1 cellular context compared by ENCODE assay signal in the genomic region with DNA sequence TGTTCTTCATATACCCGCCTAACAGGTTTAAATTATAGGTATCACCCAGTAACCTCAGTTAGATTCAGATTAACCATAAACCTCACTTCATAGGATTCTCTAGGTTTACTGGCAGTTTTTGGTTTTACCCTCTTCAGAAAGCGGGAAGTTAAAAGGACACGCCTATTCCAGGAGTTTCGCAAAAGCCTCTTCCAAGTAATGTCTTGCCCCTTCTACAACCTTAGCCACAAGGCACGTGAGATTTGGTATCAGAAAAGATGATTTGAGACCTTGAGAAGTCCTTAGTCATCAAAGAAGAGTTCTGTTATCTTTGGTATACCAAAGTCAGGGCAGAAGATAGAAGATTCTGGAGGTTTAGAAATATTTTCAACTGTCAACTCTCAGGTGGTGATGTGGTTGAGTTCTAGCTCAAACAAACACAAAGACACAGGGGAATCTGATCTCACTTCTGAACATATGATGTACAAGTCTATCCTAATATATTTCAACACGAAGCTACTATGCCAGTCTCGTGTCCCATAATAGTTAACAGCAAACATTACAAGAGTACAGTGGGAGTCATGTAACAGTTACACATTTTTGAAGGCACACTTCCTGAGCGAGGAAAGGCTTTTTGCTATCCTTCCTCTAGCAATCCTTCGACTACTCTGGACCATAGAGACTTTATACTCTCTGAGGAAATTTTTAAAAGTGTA.
TF ChIP-seq lines count a peak whose summit lies in the region.

No MANE protein-coding gene starts in this region.

TF ChIP-seq in K562, 482 proteins besides CTCF, POLR2A, EP300 and RAD21 (continued from another document and continues in another):
- TF ChIP-seq REST (CRISPR knock-in tag; IDR thresholded peaks at IDR 0.05; ENCODE audit: low read depth): no peak
- TF ChIP-seq DACH1 (IDR thresholded peaks at IDR 0.05; ENCODE audit: partially characterized antibody): peak; percentile 43
- TF ChIP-seq BRD4 (IDR thresholded peaks at IDR 0.05): peak; percentile 39; the same call in 1 of the 2 replicates
- no peak for TF ChIP-seq ZNF263 (CRISPR knock-in tag; IDR thresholded peaks at IDR 0.05; ENCODE audit: borderline replicate concordance)
- TF ChIP-seq, protein P1, sequence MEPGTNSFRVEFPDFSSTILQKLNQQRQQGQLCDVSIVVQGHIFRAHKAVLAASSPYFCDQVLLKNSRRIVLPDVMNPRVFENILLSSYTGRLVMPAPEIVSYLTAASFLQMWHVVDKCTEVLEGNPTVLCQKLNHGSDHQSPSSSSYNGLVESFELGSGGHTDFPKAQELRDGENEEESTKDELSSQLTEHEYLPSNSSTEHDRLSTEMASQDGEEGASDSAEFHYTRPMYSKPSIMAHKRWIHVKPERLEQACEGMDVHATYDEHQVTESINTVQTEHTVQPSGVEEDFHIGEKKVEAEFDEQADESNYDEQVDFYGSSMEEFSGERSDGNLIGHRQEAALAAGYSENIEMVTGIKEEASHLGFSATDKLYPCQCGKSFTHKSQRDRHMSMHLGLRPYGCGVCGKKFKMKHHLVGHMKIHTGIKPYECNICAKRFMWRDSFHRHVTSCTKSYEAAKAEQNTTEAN (CRISPR knock-in tag; IDR thresholded peaks at IDR 0.05): no peak
- TF ChIP-seq, protein P2, sequence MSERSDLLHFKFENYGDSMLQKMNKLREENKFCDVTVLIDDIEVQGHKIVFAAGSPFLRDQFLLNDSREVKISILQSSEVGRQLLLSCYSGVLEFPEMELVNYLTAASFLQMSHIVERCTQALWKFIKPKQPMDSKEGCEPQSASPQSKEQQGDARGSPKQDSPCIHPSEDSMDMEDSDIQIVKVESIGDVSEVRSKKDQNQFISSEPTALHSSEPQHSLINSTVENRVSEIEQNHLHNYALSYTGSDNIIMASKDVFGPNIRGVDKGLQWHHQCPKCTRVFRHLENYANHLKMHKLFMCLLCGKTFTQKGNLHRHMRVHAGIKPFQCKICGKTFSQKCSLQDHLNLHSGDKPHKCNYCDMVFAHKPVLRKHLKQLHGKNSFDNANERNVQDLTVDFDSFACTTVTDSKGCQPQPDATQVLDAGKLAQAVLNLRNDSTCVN (CRISPR knock-in tag; IDR thresholded peaks at IDR 0.05): no peak
- peak; percentile 87 for TF ChIP-seq SMAD4 (CRISPR knock-in tag; conservative IDR thresholded peaks at IDR 0.05)
- TF ChIP-seq ZEB2 (IDR thresholded peaks at IDR 0.05): peak; percentile 100
- TF ChIP-seq SMARCC2 (IDR thresholded peaks at IDR 0.05; ENCODE audit: low read depth): peak; percentile 62; the same call in 1 of the 2 replicates
- TF ChIP-seq ZNF512 (tag; IDR thresholded peaks at IDR 0.05): no peak
- no peak for TF ChIP-seq ZNF140 (CRISPR knock-in tag; IDR thresholded peaks at IDR 0.05)
- no peak for TF ChIP-seq NR2C2 (CRISPR knock-in tag; IDR thresholded peaks at IDR 0.05)
- peak; percentile 59 for TF ChIP-seq NR2C2 (tag; IDR thresholded peaks at IDR 0.05)
- TF ChIP-seq HDGF (IDR thresholded peaks at IDR 0.05): no peak
- TF ChIP-seq, protein P3, sequence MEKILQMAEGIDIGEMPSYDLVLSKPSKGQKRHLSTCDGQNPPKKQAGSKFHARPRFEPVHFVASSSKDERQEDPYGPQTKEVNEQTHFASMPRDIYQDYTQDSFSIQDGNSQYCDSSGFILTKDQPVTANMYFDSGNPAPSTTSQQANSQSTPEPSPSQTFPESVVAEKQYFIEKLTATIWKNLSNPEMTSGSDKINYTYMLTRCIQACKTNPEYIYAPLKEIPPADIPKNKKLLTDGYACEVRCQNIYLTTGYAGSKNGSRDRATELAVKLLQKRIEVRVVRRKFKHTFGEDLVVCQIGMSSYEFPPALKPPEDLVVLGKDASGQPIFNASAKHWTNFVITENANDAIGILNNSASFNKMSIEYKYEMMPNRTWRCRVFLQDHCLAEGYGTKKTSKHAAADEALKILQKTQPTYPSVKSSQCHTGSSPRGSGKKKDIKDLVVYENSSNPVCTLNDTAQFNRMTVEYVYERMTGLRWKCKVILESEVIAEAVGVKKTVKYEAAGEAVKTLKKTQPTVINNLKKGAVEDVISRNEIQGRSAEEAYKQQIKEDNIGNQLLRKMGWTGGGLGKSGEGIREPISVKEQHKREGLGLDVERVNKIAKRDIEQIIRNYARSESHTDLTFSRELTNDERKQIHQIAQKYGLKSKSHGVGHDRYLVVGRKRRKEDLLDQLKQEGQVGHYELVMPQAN (IDR thresholded peaks at IDR 0.05; ENCODE audit: borderline replicate concordance): no peak
- no peak for TF ChIP-seq RBM22 (IDR thresholded peaks at IDR 0.05; ENCODE audit: low read depth, low read length, poor library complexity, severe bottlenecking)
- no peak for TF ChIP-seq ZNF217 (CRISPR knock-in tag; IDR thresholded peaks at IDR 0.05)
- TF ChIP-seq, protein P4, sequence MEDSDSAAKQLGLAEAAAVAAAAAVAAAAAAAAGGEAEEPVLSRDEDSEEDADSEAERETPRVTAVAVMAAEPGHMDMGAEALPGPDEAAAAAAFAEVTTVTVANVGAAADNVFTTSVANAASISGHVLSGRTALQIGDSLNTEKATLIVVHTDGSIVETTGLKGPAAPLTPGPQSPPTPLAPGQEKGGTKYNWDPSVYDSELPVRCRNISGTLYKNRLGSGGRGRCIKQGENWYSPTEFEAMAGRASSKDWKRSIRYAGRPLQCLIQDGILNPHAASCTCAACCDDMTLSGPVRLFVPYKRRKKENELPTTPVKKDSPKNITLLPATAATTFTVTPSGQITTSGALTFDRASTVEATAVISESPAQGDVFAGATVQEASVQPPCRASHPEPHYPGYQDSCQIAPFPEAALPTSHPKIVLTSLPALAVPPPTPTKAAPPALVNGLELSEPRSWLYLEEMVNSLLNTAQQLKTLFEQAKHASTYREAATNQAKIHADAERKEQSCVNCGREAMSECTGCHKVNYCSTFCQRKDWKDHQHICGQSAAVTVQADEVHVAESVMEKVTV (CRISPR knock-in tag; IDR thresholded peaks at IDR 0.05): peak; percentile 25; the same call in 1 of the 2 replicates
- TF ChIP-seq KLF16 (IDR thresholded peaks at IDR 0.05): peak; percentile 72; the same call in 1 of the 2 replicates
- TF ChIP-seq SMAD2 (IDR thresholded peaks at IDR 0.05; ENCODE audit: low read depth, low read length): no peak
- peak; percentile 74; the same call in 1 of the 2 replicates for TF ChIP-seq ARID3A (IDR thresholded peaks at IDR 0.05; ENCODE audit: borderline replicate concordance, low read depth, low read length)
- peak in 1 of 2 experiments; percentile 51; a peak in 2 of 3 replicates for TF ChIP-seq CBX3 (IDR thresholded peaks at IDR 0.05; ENCODE audit: borderline replicate concordance in 1 of 2, low read length in 2 of 2)
- TF ChIP-seq ZNF589 (CRISPR knock-in tag; IDR thresholded peaks at IDR 0.05; ENCODE audit: low read depth): peak; percentile 58; the same call in 1 of the 2 replicates
- no peak for TF ChIP-seq ZBTB40 (IDR thresholded peaks at IDR 0.05)
- no peak for TF ChIP-seq ZBTB40 (CRISPR knock-in tag; IDR thresholded peaks at IDR 0.05)
- peak; percentile 44; the same call in 1 of the 2 replicates for TF ChIP-seq ZNF324 (CRISPR knock-in tag; IDR thresholded peaks at IDR 0.05)
